1 cellular context compared by ENCODE assay signal in genomic region chr19:16070366-16070990, GRCh38.
TF ChIP-seq lines count a peak whose summit lies in the region.

No MANE protein-coding gene starts in this region.

TF ChIP-seq in K562, 482 proteins besides CTCF, POLR2A, EP300 and RAD21 (continued from another document and continues in another):
- TF ChIP-seq USF2 (CRISPR knock-in tag; IDR thresholded peaks at IDR 0.05) = no peak
- no peak for TF ChIP-seq TCF7 (IDR thresholded peaks at IDR 0.05; ENCODE audit: borderline replicate concordance)
- TF ChIP-seq MGA (IDR thresholded peaks at IDR 0.05) = 0 out of 2 replicates have a peak, but pooled peaks have one; percentile 28
- TF ChIP-seq, protein P1, sequence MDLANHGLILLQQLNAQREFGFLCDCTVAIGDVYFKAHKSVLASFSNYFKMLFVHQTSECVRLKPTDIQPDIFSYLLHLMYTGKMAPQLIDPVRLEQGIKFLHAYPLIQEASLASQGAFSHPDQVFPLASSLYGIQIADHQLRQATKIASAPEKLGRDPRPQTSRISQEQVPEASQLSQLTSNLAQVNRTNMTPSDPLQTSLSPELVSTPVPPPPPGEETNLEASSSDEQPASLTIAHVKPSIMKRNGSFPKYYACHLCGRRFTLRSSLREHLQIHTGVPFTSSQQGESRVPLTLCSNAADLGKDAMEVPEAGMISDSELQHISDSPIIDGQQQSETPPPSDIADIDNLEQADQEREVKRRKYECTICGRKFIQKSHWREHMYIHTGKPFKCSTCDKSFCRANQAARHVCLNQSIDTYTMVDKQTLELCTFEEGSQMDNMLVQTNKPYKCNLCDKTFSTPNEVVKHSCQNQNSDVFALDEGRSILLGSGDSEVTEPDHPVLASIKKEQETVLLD (IDR thresholded peaks at IDR 0.05) = no peak
- TF ChIP-seq CBFA2T2 (conservative IDR thresholded peaks at IDR 0.05) = peak; percentile 52
- no peak for TF ChIP-seq NFYB (IDR thresholded peaks at IDR 0.05; ENCODE audit: extremely low read depth, insufficient read length)
- no peak for TF ChIP-seq LEF1 (IDR thresholded peaks at IDR 0.05)
- TF ChIP-seq CCNT2 (IDR thresholded peaks at IDR 0.05; ENCODE audit: borderline replicate concordance, extremely low read depth, insufficient read length, low read depth, low read length) = no peak
- TF ChIP-seq ZNF124 (CRISPR knock-in tag; IDR thresholded peaks at IDR 0.05) = no peak
- 0 out of 2 replicates have a peak, but pooled peaks have one; percentile 39 for TF ChIP-seq MYNN (IDR thresholded peaks at IDR 0.05)
- TF ChIP-seq MYNN (CRISPR knock-in tag; IDR thresholded peaks at IDR 0.05) = no peak
- peak; percentile 45; the same call in 1 of the 2 replicates for TF ChIP-seq ZFX (CRISPR knock-in tag; IDR thresholded peaks at IDR 0.05)
- TF ChIP-seq DPF2 (IDR thresholded peaks at IDR 0.05) = peak; percentile 53; the same call in 1 of the 2 replicates
- no peak for TF ChIP-seq ZNF696 (CRISPR knock-in tag; conservative IDR thresholded peaks at IDR 0.05)
- no peak for TF ChIP-seq PHB2 (IDR thresholded peaks at IDR 0.05; ENCODE audit: low read depth)
- TF ChIP-seq, protein P2, sequence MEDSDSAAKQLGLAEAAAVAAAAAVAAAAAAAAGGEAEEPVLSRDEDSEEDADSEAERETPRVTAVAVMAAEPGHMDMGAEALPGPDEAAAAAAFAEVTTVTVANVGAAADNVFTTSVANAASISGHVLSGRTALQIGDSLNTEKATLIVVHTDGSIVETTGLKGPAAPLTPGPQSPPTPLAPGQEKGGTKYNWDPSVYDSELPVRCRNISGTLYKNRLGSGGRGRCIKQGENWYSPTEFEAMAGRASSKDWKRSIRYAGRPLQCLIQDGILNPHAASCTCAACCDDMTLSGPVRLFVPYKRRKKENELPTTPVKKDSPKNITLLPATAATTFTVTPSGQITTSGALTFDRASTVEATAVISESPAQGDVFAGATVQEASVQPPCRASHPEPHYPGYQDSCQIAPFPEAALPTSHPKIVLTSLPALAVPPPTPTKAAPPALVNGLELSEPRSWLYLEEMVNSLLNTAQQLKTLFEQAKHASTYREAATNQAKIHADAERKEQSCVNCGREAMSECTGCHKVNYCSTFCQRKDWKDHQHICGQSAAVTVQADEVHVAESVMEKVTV (CRISPR knock-in tag; IDR thresholded peaks at IDR 0.05) = no peak
- no peak for TF ChIP-seq HCFC1 (IDR thresholded peaks at IDR 0.05; ENCODE audit: low read depth, low read length)
- TF ChIP-seq ZBTB7A (IDR thresholded peaks at IDR 0.05; ENCODE audit: borderline replicate concordance, control insufficient read depth, low read depth, low read length) = no peak
- TF ChIP-seq RHOXF2B (CRISPR knock-in tag; conservative IDR thresholded peaks at IDR 0.05) = no peak
- no peak for TF ChIP-seq KAT7 (CRISPR knock-in tag; IDR thresholded peaks at IDR 0.05; ENCODE audit: borderline replicate concordance)
- TF ChIP-seq NR2F6 (CRISPR knock-in tag; IDR thresholded peaks at IDR 0.05) = no peak
- TF ChIP-seq, protein P3, sequence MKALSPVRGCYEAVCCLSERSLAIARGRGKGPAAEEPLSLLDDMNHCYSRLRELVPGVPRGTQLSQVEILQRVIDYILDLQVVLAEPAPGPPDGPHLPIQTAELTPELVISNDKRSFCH (CRISPR knock-in tag; IDR thresholded peaks at IDR 0.05) = no peak
- TF ChIP-seq, protein P3 (tag; IDR thresholded peaks at IDR 0.05) = peak; percentile 79
- TF ChIP-seq TCF3 (CRISPR knock-in tag; IDR thresholded peaks at IDR 0.05) = peak; percentile 74
- TF ChIP-seq PHF8 (IDR thresholded peaks at IDR 0.05; ENCODE audit: borderline replicate concordance, low read length) = peak; percentile 31; the same call in 1 of the 2 replicates
- peak; percentile 33 for TF ChIP-seq TAF1 (IDR thresholded peaks at IDR 0.05; ENCODE audit: control insufficient read depth, extremely low read depth, insufficient read depth, low read length, severe bottlenecking)
- peak; percentile 85; the same call in 1 of the 2 replicates for TF ChIP-seq ZNF395 (CRISPR knock-in tag; IDR thresholded peaks at IDR 0.05)
- no peak for TF ChIP-seq ETV1 (tag; conservative IDR thresholded peaks at IDR 0.05; ENCODE audit: low read depth)
- TF ChIP-seq SMAD4 (CRISPR knock-in tag; conservative IDR thresholded peaks at IDR 0.05) = peak; percentile 63; the same call in 1 of the 2 replicates
- TF ChIP-seq BRD9 (IDR thresholded peaks at IDR 0.05; ENCODE audit: low read depth, partially characterized antibody) = no peak
- TF ChIP-seq TFAP4 (CRISPR knock-in tag; IDR thresholded peaks at IDR 0.05; ENCODE audit: borderline replicate concordance) = no peak; the same call in 1 of the 2 replicates
- no peak for TF ChIP-seq THRAP3 (IDR thresholded peaks at IDR 0.05; ENCODE audit: borderline replicate concordance)
- no peak for TF ChIP-seq ZNF444 (CRISPR knock-in tag; IDR thresholded peaks at IDR 0.05)
- TF ChIP-seq E2F5 (CRISPR knock-in tag; IDR thresholded peaks at IDR 0.05) = no peak
- TF ChIP-seq ZNF146 (CRISPR knock-in tag; IDR thresholded peaks at IDR 0.05; ENCODE audit: unreplicated experiment) = no peak
- no peak for TF ChIP-seq NR4A1 (CRISPR knock-in tag; IDR thresholded peaks at IDR 0.05)
- no peak for TF ChIP-seq NR4A1 (tag; IDR thresholded peaks at IDR 0.05)
- TF ChIP-seq GATAD2A (IDR thresholded peaks at IDR 0.05) = no peak
- TF ChIP-seq NCOA4 (IDR thresholded peaks at IDR 0.05; ENCODE audit: partially characterized antibody) = no peak
- TF ChIP-seq SRSF7 (optimal IDR thresholded peaks at IDR 0.05; ENCODE audit: low read depth, low read length) = no peak
- 0 out of 4 replicates have a peak, but pooled peaks of 1 of the 2 experiments have one; percentile 31 for TF ChIP-seq ZNF639 (CRISPR knock-in tag; conservative IDR thresholded peaks at IDR 0.05 in 1 of 2, IDR thresholded peaks at IDR 0.05 in 1 of 2)
- no peak for TF ChIP-seq ZNF232 (CRISPR knock-in tag; IDR thresholded peaks at IDR 0.05)
- TF ChIP-seq SMARCE1 (IDR thresholded peaks at IDR 0.05) = 0 out of 2 replicates have a peak, but pooled peaks have one; percentile 25
- TF ChIP-seq ZNF23 (CRISPR knock-in tag; IDR thresholded peaks at IDR 0.05) = no peak
